In genomic region chr7:44707558-44708230, GRCh38 we compare ENCODE assay signal across 15 cellular contexts. TPM values are rescaled to one million over a fixed set of nuclear protein-coding genes. Genes with fewer than 3 reads are reported as not detected.
DNase-seq lines count a peak whose midpoint lies in the region; ATAC-seq, FAIRE-seq and TF ChIP-seq lines count a peak whose summit lies in the region.
"Had no signal": no experiment of that assay in that cellular context is flagged by ENCODE, and none has a peak within 500 bp of the region (broad histone marks: within the 10 kb centered on the region; RNA-seq: fewer than 3 reads in every experiment).

No MANE protein-coding gene starts in this region.

- H3K9me3 Mint-ChIP-seq in CD8-positive, alpha-beta T cell: no peaks in the 10 kb centered on the region
- H3K9me3 Mint-ChIP-seq in immature natural killer cell: no peaks in the 10 kb centered on the region
- H3K9me3 Mint-ChIP-seq: CD8-positive, alpha-beta memory T cell; IgD-negative memory B cell had no signal

- no peaks in the 10 kb centered on the region for H3K27me3 Mint-ChIP-seq in CD8-positive, alpha-beta T cell (ENCODE audit: low read depth)
- H3K27me3 Mint-ChIP-seq in immature natural killer cell (ENCODE audit: low read depth in 3 of 3): peaks cover 0 to 3% (median 0%) of the 10 kb centered on the region in 3 donors
- H3K27me3 Mint-ChIP-seq: CD8-positive, alpha-beta memory T cell; IgD-negative memory B cell had no signal

- H3K4me3 ChIP-seq in CD8-positive, alpha-beta T cell (ENCODE audit: low read depth, low read length): no peak overlapping the region
- H3K4me3 ChIP-seq in K562 (no peak overlapping the region), mammary epithelial cell (replicated peaks in 1 of 3; ENCODE audit: insufficient read depth in 1 of 3, low read depth in 2 of 3, low read length in 3 of 3) (no peak overlapping the region)

- dilution Hi-C loops in mammary epithelial cell (cut with HindIII; ENCODE audit: low sequenced_read_pairs): no loop called here

- H3K9me3 ChIP-seq in CD8-positive, alpha-beta T cell (ENCODE audit: low read length): no peaks in the 10 kb centered on the region
- H3K9me3 ChIP-seq in K562 (replicated peaks; ENCODE audit: control insufficient read depth, insufficient read depth, low read depth, low read length) (no peaks in the 10 kb centered on the region), mammary epithelial cell (replicated peaks; ENCODE audit: insufficient read depth, low read length) (no peaks in the 10 kb centered on the region)

- intact Hi-C loops in CD8-positive, alpha-beta T cell (cut with DNase I, micrococcal nuclease): no loop called here
- intact Hi-C loops in K562 (cut with micrococcal nuclease): no loop called here
- intact Hi-C loops in posterior vena cava (cut with DNase I): no loop called here
- intact Hi-C loops in mammary epithelial cell (cut with micrococcal nuclease): no loop called here

- TF ChIP-seq POLR2A in K562 (conservative IDR thresholded peaks at IDR 0.05): no peak

- no TSS peak for BruUV-seq in K562 (replicated peaks; lab: Mats Ljungman, UMichigan)
- BruUV-seq in mammary epithelial cell (replicated peaks; lab: Mats Ljungman, UMichigan): no TSS peak

- H3K27ac Mint-ChIP-seq in CD8-positive, alpha-beta T cell: peak overlapping the region; percentile 52
- H3K27ac Mint-ChIP-seq in immature natural killer cell: no peak overlapping the region
- H3K27ac Mint-ChIP-seq: IgD-negative memory B cell had no signal

- in situ Hi-C loops in K562 (cut with MboI) (no loop called here), mammary epithelial cell (cut with MboI; ENCODE audit: low sequenced_read_pairs in 2 of 2) (no loop called here)

- peaks cover 11% of the 10 kb centered on the region for H3K4me1 Mint-ChIP-seq in CD8-positive, alpha-beta T cell (ENCODE audit: low read depth)
- peaks cover 7 to 10% of the 10 kb centered on the region in 2 donors for H3K4me1 Mint-ChIP-seq in immature natural killer cell

- H3K9me1 ChIP-seq in K562 (ENCODE audit: control insufficient read depth, insufficient read depth, low read length): peaks cover 3% of the 10 kb centered on the region

- H3K27me3 ChIP-seq in CD8-positive, alpha-beta T cell (ENCODE audit: insufficient read depth, low read length): no peaks in the 10 kb centered on the region
- H3K27me3 ChIP-seq in K562 (ENCODE audit: control insufficient read depth in 2 of 2, insufficient read depth in 2 of 2, low read length in 2 of 2) (no peaks in the 10 kb centered on the region), mammary epithelial cell (ENCODE audit: insufficient read depth, low read length) (no peaks in the 10 kb centered on the region)

- TF ChIP-seq EP300 in K562 (IDR thresholded peaks at IDR 0.05; ENCODE audit: low read length): no peak

- no peak overlapping the region for H3K4me2 ChIP-seq in K562 (ENCODE audit: insufficient read depth, low read length)
- H3K4me2 ChIP-seq in mammary epithelial cell (ENCODE audit: insufficient read depth, low read depth, low read length): no peak overlapping the region

- no peak overlapping the region for H3K4me3 Mint-ChIP-seq in CD8-positive, alpha-beta T cell
- no peak overlapping the region for H3K4me3 Mint-ChIP-seq in immature natural killer cell
- H3K4me3 Mint-ChIP-seq: CD8-positive, alpha-beta memory T cell; IgD-negative memory B cell had no signal

- no peak overlapping the region for H3K27ac ChIP-seq in CD8-positive, alpha-beta T cell (ENCODE audit: low read depth, low read length)
- H3K27ac ChIP-seq in K562 (ENCODE audit: extremely low read depth, low read depth, low read length): no peak overlapping the region
- H3K27ac ChIP-seq in mammary epithelial cell (ENCODE audit: insufficient read depth, low read depth, low read length): no peak overlapping the region

- 89% methylated on average over 20 of the region's 21 CpGs for WGBS in K562 (ENCODE audit: insufficient coverage, low coverage, missing lambda C conversion rate)
- 94% methylated on average over 18 of the region's 21 CpGs for WGBS in mammary epithelial cell (ENCODE audit: low coverage, missing lambda C conversion rate)

- no peaks in the 10 kb centered on the region for H3K4me1 ChIP-seq in CD8-positive, alpha-beta T cell (ENCODE audit: insufficient read depth, low read length)
- peaks cover 7 to 13% of the 10 kb centered on the region in 2 experiments; a peak in 4 of 5 replicates for H3K4me1 ChIP-seq in K562 (replicated peaks in 1 of 2; ENCODE audit: control insufficient read depth in 2 of 2, insufficient read depth in 2 of 2, low read length in 2 of 2)
- H3K4me1 ChIP-seq in mammary epithelial cell (ENCODE audit: insufficient read depth, low read length): no peaks in the 10 kb centered on the region

- H3K9ac ChIP-seq in K562 (ENCODE audit: insufficient read depth in 1 of 2, low read depth in 2 of 2, low read length in 2 of 2) (no peak overlapping the region), mammary epithelial cell (ENCODE audit: insufficient read depth, low read length) (no peak overlapping the region)

- peaks cover 40% of the 10 kb centered on the region for H3K36me3 Mint-ChIP-seq in CD8-positive, alpha-beta T cell
- H3K36me3 Mint-ChIP-seq in immature natural killer cell: peaks cover 3 to 29% (median 18%) of the 10 kb centered on the region in 3 donors

- TF ChIP-seq RAD21 in K562 (CRISPR knock-in tag; conservative IDR thresholded peaks at IDR 0.05 in 1 of 2, IDR thresholded peaks at IDR 0.05 in 1 of 2): no peak

- no peak overlapping the region for H2AFZ ChIP-seq in K562 (ENCODE audit: low read depth, low read length)
- H2AFZ ChIP-seq in mammary epithelial cell (ENCODE audit: low read depth, low read length): no peak overlapping the region

- FAIRE-seq in K562 (lab: Jason Lieb, UNC): no peak
- FAIRE-seq: GM18507 had no signal

- H4K20me1 ChIP-seq in K562 (replicated peaks; ENCODE audit: control insufficient read depth, insufficient read depth, low read length) (no peaks in the 10 kb centered on the region), mammary epithelial cell (ENCODE audit: insufficient read depth, low read length) (no peaks in the 10 kb centered on the region)

- TF ChIP-seq CTCF in CD8-positive, alpha-beta T cell (IDR thresholded peaks at IDR 0.05): no peak
- TF ChIP-seq CTCF in GM10248 (IDR thresholded peaks at IDR 0.05; ENCODE audit: control extremely low read depth, extremely low read depth, low read depth, missing control alignments) (no peak), K562 (IDR thresholded peaks at IDR 0.05 in 2 of 3, conservative IDR thresholded peaks at IDR 0.05 in 1 of 3; ENCODE audit: insufficient read depth in 2 of 3, low read depth in 1 of 3, low read length in 3 of 3) (no peak), mammary epithelial cell (conservative IDR thresholded peaks at IDR 0.05 in 1 of 2, IDR thresholded peaks at IDR 0.05 in 1 of 2; ENCODE audit: extremely low read depth in 1 of 2, insufficient read depth in 1 of 2, low read depth in 1 of 2, low read length in 2 of 2) (no peak)

- H3K79me2 ChIP-seq in K562 (ENCODE audit: control insufficient read depth, insufficient read depth, low read length) (no peaks in the 10 kb centered on the region), mammary epithelial cell (ENCODE audit: insufficient read depth, low read length) (no peaks in the 10 kb centered on the region)

- CTCF ChIA-PET in CD8-positive, alpha-beta T cell (lab: Charles Lee): no interaction called here
- CTCF ChIA-PET in GM10248 (lab: Yijun Ruan, JAX) (no interaction called here), K562 (lab: Yijun Ruan, JAX; ENCODE audit: low intra/inter-chr PET ratio) (no interaction called here), mammary epithelial cell (lab: Charles Lee; ENCODE audit: low non-redundant PET) (no interaction called here)

- H3K36me3 ChIP-seq in CD8-positive, alpha-beta T cell (ENCODE audit: insufficient read depth, low read length): peaks cover 7% of the 10 kb centered on the region
- H3K36me3 ChIP-seq in K562 (ENCODE audit: control insufficient read depth, insufficient read depth, low read length) (peaks cover 34% of the 10 kb centered on the region; the same call in 2 of the 3 replicates), mammary epithelial cell (ENCODE audit: insufficient read depth, low read length) (peaks cover 2% of the 10 kb centered on the region)

- no peak for ATAC-seq in CD8-positive, alpha-beta T cell
- no peak for ATAC-seq in K562
- no peak for ATAC-seq in HG03432 (IDR thresholded peaks at IDR 0.05; ENCODE audit: unreplicated experiment)

- POLR2A ChIA-PET in CD8-positive, alpha-beta T cell (lab: Charles Lee): interaction anchor here (1.2 kb wide), 1 partner anchor 76 kb away, joined by 4 read pairs; no protein-coding TSS in a partner anchor
- POLR2A ChIA-PET in GM10248 (lab: Yijun Ruan, JAX): no interaction called here
- POLR2A ChIA-PET in K562 (lab: Yijun Ruan, JAX): no interaction called here

- no peak for DNase-seq in CD8-positive, alpha-beta T cell
- peak; percentile 11 for DNase-seq in GM10248 (ENCODE audit: extremely low spot score)
- peak in 2 of 4 experiments; percentile 5 to 7 for DNase-seq in K562 (ENCODE audit: extremely low read depth in 1 of 4, low spot score in 3 of 4)
- DNase-seq in posterior vena cava (ENCODE audit: low spot score): peak; percentile 78
- no peak for DNase-seq in immature natural killer cell
- DNase-seq in central memory CD4-positive, alpha-beta T cell: no peak
- DNase-seq in mammary epithelial cell: no peak
- DNase-seq: CD8-positive, alpha-beta memory T cell; DMS 273 treated with DMSO at 0.1 percent for 48 hours; EL; NCI-H1417 treated with DMSO at 0.1 percent for 48 hours; NCI-H510A had no signal

RNA-seq across cellular contexts. Expression of gene ZMIZ2, which starts 41.0 kb away (rescaled TPM):
- total RNA-seq in CD8-positive, alpha-beta T cell: 10 to 100 TPM; 67.1 to 71.3 TPM
- total RNA-seq in K562 (2011; cell fraction: chromatin; rRNA removed; ENCODE audit: low replicate concordance): 88.7 and 221 TPM in 2 replicates
- total RNA-seq in K562 (2011; cell fraction: nucleolus; rRNA removed): 115 and 124 TPM in 2 replicates
- 100 and 113 TPM in 2 replicates for total RNA-seq in K562 (2011; cell fraction: nucleoplasm; rRNA removed)
- 4.5 and 8.0 TPM in 2 replicates for total RNA-seq in K562 (2014; rRNA removed)
- total RNA-seq in K562 (2014; rRNA removed; fragmentation: Illumina TruSeq; extraction: Trizol): 2.6 and 4.3 TPM in 2 replicates
- 4.9 and 5.9 TPM in 2 replicates for total RNA-seq in K562 (2015; rRNA removed; fragmentation: Illumina TruSeq; extraction: Trizol)
- total RNA-seq in K562 (2021): 34.7 and 40.3 TPM in 2 replicates
- polyA plus RNA-seq in K562 (2011; rRNA removed): 5.2 and 12.7 TPM in 2 replicates
- polyA plus RNA-seq in K562 (2011; cell fraction: cytosol; rRNA removed): 3.5 and 5.4 TPM in 2 replicates
- polyA plus RNA-seq in K562 (2011; cell fraction: nucleus; rRNA removed): 93.5 and 148 TPM in 2 replicates
- polyA plus RNA-seq in K562 (2012): 39.3 and 55.6 TPM in 2 replicates
- 15.5 and 22.3 TPM in 2 replicates for polyA plus RNA-seq in K562 (2014; fragmentation: Illumina TruSeq; extraction: Trizol)
- under 1 TPM; 0.13 to 0.18 TPM for polyA plus RNA-seq in K562 (2014; fragmentation: Nextera tagmentation; extraction: Ambion mirVana)
- 19.1 and 20.0 TPM in 2 replicates for polyA plus RNA-seq in K562 (2014; rRNA removed)
- polyA minus RNA-seq in K562 (2011; rRNA and poly(A)+ RNA removed): 7.6 and 8.2 TPM in 2 replicates
- polyA minus RNA-seq in K562 (2011; cell fraction: cytosol; rRNA and poly(A)+ RNA removed): 9.3 and 11.0 TPM in 2 replicates
- 36.5 and 37.0 TPM in 2 replicates for polyA minus RNA-seq in K562 (2011; cell fraction: nucleus; rRNA and poly(A)+ RNA removed)
- 10 to 100 TPM; 52.2 to 67.1 TPM for total RNA-seq in posterior vena cava
- polyA plus RNA-seq in immature natural killer cell: 1 to 10 TPM in 2 of 3 donors, under 1 TPM in 1; 0.58 to 8.1 (median 3.3) TPM
- 10 to 100 TPM in 1 of 2 donors, 1 to 10 TPM in 1; 8.0 to 55.6 TPM for total RNA-seq in mammary epithelial cell
- polyA plus RNA-seq in mammary epithelial cell: 6.0 TPM
- polyA minus RNA-seq in mammary epithelial cell: 5.7 TPM

Comparison
In these comparisons a context has a peak if more than half of its experiments do, and no peak if none do; other contexts are left out.
1. DNase-seq: peak in GM10248 (single experiment) and posterior vena cava (single experiment); none in CD8-positive, alpha-beta T cell (0 of 7), immature natural killer cell (0 of 3), central memory CD4-positive, alpha-beta T cell (single experiment) and mammary epithelial cell (single experiment).